In genomic region chr5:37111426-37112382, GRCh38 we compare ENCODE assay signal across 8 cellular contexts.
DNase-seq lines count a peak whose midpoint lies in the region; ATAC-seq and TF ChIP-seq lines count a peak whose summit lies in the region.

No MANE protein-coding gene starts in this region.

- H3K27ac ChIP-seq in BLaER1 treated with 17β-estradiol and CSF1 and Interleukin-3, amounts not matched to agents 10 nM and 100 nM = peak overlapping the region in 8 of 11 experiments; percentile 47 to 74 (median 58); a peak in 16 of 22 replicates
- no peak overlapping the region for H3K27ac ChIP-seq in WERI-Rb-1

- peak; percentile 80 for ATAC-seq in GM19025 (IDR thresholded peaks at IDR 0.05; ENCODE audit: low read depth, unreplicated experiment)
- ATAC-seq in HG03064 (IDR thresholded peaks at IDR 0.05; ENCODE audit: low read depth, unreplicated experiment) = peak; percentile 86

- H3K4me1 Mint-ChIP-seq in T-helper 1 cell treated with Interleukin-12 subunit alpha and Interleukin-12 subunit beta and Interleukin-4 antibody, amounts not matched to agents 30 μg/mL and 1 μg/mL, for 36 hours (ENCODE audit: low read depth) = peaks cover 33% of the 10 kb centered on the region

- peaks cover 34% of the 10 kb centered on the region for H3K36me3 Mint-ChIP-seq in T-helper 1 cell treated with Interleukin-12 subunit alpha and Interleukin-12 subunit beta and Interleukin-4 antibody, amounts not matched to agents 30 μg/mL and 1 μg/mL, for 36 hours (ENCODE audit: low read depth)

- no peak for TF ChIP-seq CTCF in WERI-Rb-1 (IDR thresholded peaks at IDR 0.05; ENCODE audit: low read depth, low read length)

- H3K27me3 Mint-ChIP-seq in T-helper 1 cell treated with Interleukin-12 subunit alpha and Interleukin-12 subunit beta and Interleukin-4 antibody, amounts not matched to agents 30 μg/mL and 1 μg/mL, for 36 hours (ENCODE audit: low read depth) = no peaks in the 10 kb centered on the region

- H3K9me3 Mint-ChIP-seq in T-helper 1 cell treated with Interleukin-12 subunit alpha and Interleukin-12 subunit beta and Interleukin-4 antibody, amounts not matched to agents 30 μg/mL and 1 μg/mL, for 36 hours = peaks cover 10% of the 10 kb centered on the region

- no peak for DNase-seq in NCI-H1417 (lab: John Stamatoyannopoulos, UW)
- no peak for DNase-seq in WERI-Rb-1
- no peak for DNase-seq in UCSD-AML1 (lab: John Stamatoyannopoulos, UW; ENCODE audit: unreplicated experiment)
- no peak for DNase-seq in ureter (ENCODE audit: low spot score)

- H3K4me2 ChIP-seq in BLaER1 treated with 17β-estradiol and CSF1 and Interleukin-3, amounts not matched to agents 10 nM and 100 nM = peak overlapping the region; percentile 22 to 76 (median 66)

- H4K20me1 ChIP-seq in BLaER1 treated with 17β-estradiol and CSF1 and Interleukin-3, amounts not matched to agents 10 nM and 100 nM = no peaks in the 10 kb centered on the region

- H3K36me3 ChIP-seq in BLaER1 treated with 17β-estradiol and CSF1 and Interleukin-3, amounts not matched to agents 10 nM and 100 nM = peaks cover 54 to 80% (median 66%) of the 10 kb centered on the region in 11 experiments
- H3K36me3 ChIP-seq in WERI-Rb-1 = peaks cover 41% of the 10 kb centered on the region

- H3K9me3 ChIP-seq in BLaER1 treated with 17β-estradiol and CSF1 and Interleukin-3, amounts not matched to agents 10 nM and 100 nM (replicated peaks in 1 of 11) = peaks cover 14 to 27% (median 22%) of the 10 kb centered on the region in 11 experiments
- no peaks in the 10 kb centered on the region for H3K9me3 ChIP-seq in WERI-Rb-1 (ENCODE audit: severe bottlenecking)

- H3K9ac ChIP-seq in BLaER1 treated with 17β-estradiol and CSF1 and Interleukin-3, amounts not matched to agents 10 nM and 100 nM = peak overlapping the region in 2 of 11 experiments; percentile 12 to 21; a peak in 1 of 22 replicates

- H3K27me3 ChIP-seq in BLaER1 treated with 17β-estradiol and CSF1 and Interleukin-3, amounts not matched to agents 10 nM and 100 nM = no peaks in the 10 kb centered on the region
- H3K27me3 ChIP-seq in WERI-Rb-1 (ENCODE audit: insufficient read depth, low read depth, severe bottlenecking) = no peaks in the 10 kb centered on the region

- H3K27ac Mint-ChIP-seq in T-helper 1 cell treated with Interleukin-12 subunit alpha and Interleukin-12 subunit beta and Interleukin-4 antibody, amounts not matched to agents 30 μg/mL and 1 μg/mL, for 36 hours = peak overlapping the region; percentile 75

- peak overlapping the region; percentile 46 for H3K4me3 Mint-ChIP-seq in T-helper 1 cell treated with Interleukin-12 subunit alpha and Interleukin-12 subunit beta and Interleukin-4 antibody, amounts not matched to agents 30 μg/mL and 1 μg/mL, for 36 hours

- H3K4me3 ChIP-seq in BLaER1 treated with 17β-estradiol and CSF1 and Interleukin-3, amounts not matched to agents 10 nM and 100 nM = 0 out of 20 replicates have a peak overlapping the region, but pooled peaks of 1 of the 10 experiments have one; percentile 22
- H3K4me3 ChIP-seq in WERI-Rb-1 (ENCODE audit: low read depth, low read length) = no peak overlapping the region

- peaks cover 12 to 18% (median 15%) of the 10 kb centered on the region in 10 experiments for H3K4me1 ChIP-seq in BLaER1 treated with 17β-estradiol and CSF1 and Interleukin-3, amounts not matched to agents 10 nM and 100 nM
